10 cellular contexts compared by ENCODE assay signal in genomic region chr20:57425150-57426013, GRCh38. TPM values are rescaled to one million over a fixed set of nuclear protein-coding genes. Genes with fewer than 3 reads are reported as not detected.
DNase-seq lines count a peak whose midpoint lies in the region; ATAC-seq and TF ChIP-seq lines count a peak whose summit lies in the region.
"Had no signal": no experiment of that assay in that cellular context is flagged by ENCODE, and none has a peak within 500 bp of the region (broad histone marks: within the 10 kb centered on the region; RNA-seq: fewer than 3 reads in every experiment).

No MANE protein-coding gene starts in this region.

- H3K9me3 ChIP-seq in Karpas-422 (ENCODE audit: low read length), result no peaks in the 10 kb centered on the region
- H3K9me3 ChIP-seq in GM23248 (ENCODE audit: low read depth), result no peaks in the 10 kb centered on the region

- in situ Hi-C loops in GM23248 (cut with MboI), result no loop called here

- H3K79me2 ChIP-seq in Karpas-422 (ENCODE audit: low read length), result no peaks in the 10 kb centered on the region
- H3K79me2 ChIP-seq in GM23248 (ENCODE audit: insufficient read depth), result no peaks in the 10 kb centered on the region

- H2AFZ ChIP-seq in Karpas-422 (ENCODE audit: low read length) (no peak overlapping the region), GM23248 (no peak overlapping the region)

- H3K4me3 ChIP-seq in GM12864 (ENCODE audit: low read depth, low read length) (peak overlapping the region; percentile 3; the same call in 1 of the 2 replicates), Karpas-422 (ENCODE audit: low read length) (peak overlapping the region; percentile 42; the same call in 1 of the 2 replicates), GM23248 (no peak overlapping the region)

- H3K36me3 ChIP-seq in Karpas-422 (ENCODE audit: insufficient read depth, low read length), result no peaks in the 10 kb centered on the region
- no peaks in the 10 kb centered on the region for H3K36me3 ChIP-seq in GM23248 (ENCODE audit: low read depth)

- H3K9ac ChIP-seq in Karpas-422 (ENCODE audit: low read length) (peak overlapping the region; percentile 23), GM23248 (no peak overlapping the region)

- no peaks in the 10 kb centered on the region for H3K9me2 ChIP-seq in Karpas-422 (replicated peaks; ENCODE audit: insufficient read depth, low read length)
- H3K9me2 ChIP-seq in GM23248 (ENCODE audit: insufficient read depth), result no peaks in the 10 kb centered on the region

- H3F3A ChIP-seq in GM23248 (ENCODE audit: insufficient read depth), result no peaks in the 10 kb centered on the region

- 40 to 47% methylated on average over 15 to 17 of the region's 17 CpGs for WGBS in GM23248 (ENCODE audit: low coverage in 1 of 2, low lambda C conversion rate in 2 of 2, missing lambda C conversion rate in 2 of 2), 2 experiments

- no peaks in the 10 kb centered on the region for H3K27me3 ChIP-seq in Karpas-422 (ENCODE audit: low read length)
- H3K27me3 ChIP-seq in GM23248 (replicated peaks; ENCODE audit: insufficient read depth), result peaks cover 10% of the 10 kb centered on the region; the same call in 1 of the 2 replicates

- H3K27ac ChIP-seq in Karpas-422 (ENCODE audit: low read length) (no peak overlapping the region), GM23248 (no peak overlapping the region)

- H4K20me1 ChIP-seq in Karpas-422 (ENCODE audit: insufficient read depth, low read depth, low read length) (no peaks in the 10 kb centered on the region), GM23248 (ENCODE audit: insufficient read depth) (no peaks in the 10 kb centered on the region)

- DNase-seq in GM12864 (ENCODE audit: low read depth), result no peak
- peak; percentile 56 for DNase-seq in Karpas-422
- peak; percentile 88 for DNase-seq in SIG-M5 treated with dmso at 0.1 percent for 504 hours (lab: John Stamatoyannopoulos, UW; ENCODE audit: unreplicated experiment)
- peak; percentile 39 for DNase-seq in kidney glomerular epithelial cell (lab: John Stamatoyannopoulos, UW)
- DNase-seq in GM23248, result no peak
- DNase-seq in amniotic stem cell (lab: John Stamatoyannopoulos, UW), result no peak
- DNase-seq: effector memory CD4-positive, alpha-beta T cell; NCI-H1105 had no signal

- ATAC-seq in HG03280 (IDR thresholded peaks at IDR 0.05; ENCODE audit: unreplicated experiment) (no peak), HG02623 (IDR thresholded peaks at IDR 0.05; ENCODE audit: unreplicated experiment) (no peak)

- no peak for TF ChIP-seq CTCF in GM12864 (IDR thresholded peaks at IDR 0.05; ENCODE audit: low read depth, low read length, missing control alignments)

- H3K4me1 ChIP-seq in Karpas-422 (ENCODE audit: low read length) (peaks cover 48% of the 10 kb centered on the region), GM23248 (ENCODE audit: insufficient read depth) (no peaks in the 10 kb centered on the region)

- H3K4me2 ChIP-seq in Karpas-422 (ENCODE audit: low read depth, low read length, poor library complexity, severe bottlenecking) (peak overlapping the region; percentile 67), GM23248 (ENCODE audit: unreplicated experiment) (no peak overlapping the region)

RNA-seq across cellular contexts. Expression of gene RBM38, which starts 34.2 kb away (rescaled TPM):
- 261 and 436 TPM in 2 replicates for total RNA-seq in Karpas-422 (2014; rRNA removed; shearing (Covaris generic); ENCODE audit: low replicate concordance)
- 3.7 and 8.1 TPM in 2 replicates for total RNA-seq in GM23248 (2014; rRNA removed; shearing (Covaris generic))
- 1.3 and 2.0 TPM in 2 replicates for polyA plus RNA-seq in GM23248 (2016; fragmentation: Nextera tagmentation; extraction: Ambion mirVana)

Comparison
In these comparisons a context has a peak if more than half of its experiments do, and no peak if none do; other contexts are left out.
1. DNase-seq: peak in Karpas-422 (single experiment), SIG-M5 treated with dmso at 0.1 percent for 504 hours (single experiment) and kidney glomerular epithelial cell (single experiment); none in GM12864 (single experiment), GM23248 (single experiment) and amniotic stem cell (single experiment).
2. RNA of gene RBM38, which starts 34.2 kb away (total RNA-seq): 261 to 436 TPM in Karpas-422; 3.7 to 8.1 TPM in GM23248; every median in the first group is over 10 times any median in the second.